ENCODE assay signal across 18 cellular contexts in genomic region chr12:99618657-99619056, GRCh38. TPM values are rescaled to one million over a fixed set of nuclear protein-coding genes. Genes with fewer than 3 reads are reported as not detected.
DNase-seq lines count a peak whose midpoint lies in the region; ATAC-seq lines count a peak whose summit lies in the region.
"Had no signal": no experiment of that assay in that cellular context is flagged by ENCODE, and none has a peak within 500 bp of the region (broad histone marks: within the 10 kb centered on the region; RNA-seq: fewer than 3 reads in every experiment).

No MANE protein-coding gene starts in this region.

- H3K27ac ChIP-seq in BLaER1, result peak overlapping the region; percentile 24
- no peak overlapping the region for H3K27ac ChIP-seq in GM23248
- H3K27ac ChIP-seq in substantia nigra (ENCODE audit: low read depth, low read length, poor library complexity, severe bottlenecking), result no peak overlapping the region
- H3K27ac ChIP-seq: HL-60 had no signal

- CTCF ChIA-PET in activated CD8-positive, alpha-beta memory T cell treated with anti-CD3 and anti-CD28 coated beads, Interleukin-2, amount 10 ng/mL, durations not matched to agents 7 days and 5 days (lab: Charles Lee), result no interaction called here

- H3K4me1 ChIP-seq in BLaER1 (peaks cover 21% of the 10 kb centered on the region), GM23248 (ENCODE audit: insufficient read depth) (no peaks in the 10 kb centered on the region), adipocyte (ENCODE audit: control insufficient read depth, insufficient read depth, low read length) (no peaks in the 10 kb centered on the region)

- no peaks in the 10 kb centered on the region for H3K4me1 Mint-ChIP-seq in activated CD8-positive, alpha-beta memory T cell treated with anti-CD3 and anti-CD28 coated beads, Interleukin-2, amount 10 ng/mL, durations not matched to agents 7 days and 5 days

- H3K4me3 Mint-ChIP-seq in activated CD8-positive, alpha-beta memory T cell treated with anti-CD3 and anti-CD28 coated beads, Interleukin-2, amount 10 ng/mL, durations not matched to agents 7 days and 5 days, result no peak overlapping the region
- H3K4me3 Mint-ChIP-seq: IgD-negative memory B cell had no signal

- H3K9me3 ChIP-seq in BLaER1, result peaks cover 81% of the 10 kb centered on the region
- no peaks in the 10 kb centered on the region for H3K9me3 ChIP-seq in GM23248 (ENCODE audit: low read depth)
- H3K9me3 ChIP-seq in adipocyte (ENCODE audit: control insufficient read depth, low read length), result peaks cover under 1% of the 10 kb centered on the region

- H3K4me3 ChIP-seq in BLaER1, result no peak overlapping the region
- H3K4me3 ChIP-seq in GM23248, result no peak overlapping the region
- no peak overlapping the region for H3K4me3 ChIP-seq in adipocyte (ENCODE audit: low read length)

- peaks cover 72% of the 10 kb centered on the region for H3K36me3 ChIP-seq in BLaER1
- H3K36me3 ChIP-seq in GM23248 (ENCODE audit: low read depth), result no peaks in the 10 kb centered on the region
- H3K36me3 ChIP-seq in adipocyte (ENCODE audit: control insufficient read depth, insufficient read depth, low read length, severe bottlenecking), result no peaks in the 10 kb centered on the region

- 31 to 33% methylated on average over 4 of the region's 4 CpGs for WGBS in GM23248 (ENCODE audit: low coverage in 1 of 2, low lambda C conversion rate in 2 of 2, missing lambda C conversion rate in 2 of 2), 2 experiments

- H3K36me3 Mint-ChIP-seq in activated CD8-positive, alpha-beta memory T cell treated with anti-CD3 and anti-CD28 coated beads, Interleukin-2, amount 10 ng/mL, durations not matched to agents 7 days and 5 days, result no peaks in the 10 kb centered on the region
- H3K36me3 Mint-ChIP-seq: IgD-negative memory B cell had no signal

- H4K20me1 ChIP-seq in BLaER1, result no peaks in the 10 kb centered on the region
- H4K20me1 ChIP-seq in GM23248 (ENCODE audit: insufficient read depth), result no peaks in the 10 kb centered on the region

- H3K9ac ChIP-seq in BLaER1 (no peak overlapping the region), GM23248 (no peak overlapping the region), adipocyte (ENCODE audit: low read length) (no peak overlapping the region)

- H2AFZ ChIP-seq in GM23248, result no peak overlapping the region; the same call in 1 of the 2 replicates

- H3K27me3 ChIP-seq in BLaER1 (no peaks in the 10 kb centered on the region), GM23248 (replicated peaks; ENCODE audit: insufficient read depth) (no peaks in the 10 kb centered on the region), adipocyte (replicated peaks; ENCODE audit: control insufficient read depth, insufficient read depth, low read length) (no peaks in the 10 kb centered on the region)

- in situ Hi-C loops in GM23248 (cut with MboI), result no loop called here

- DNase-seq in GM23248 (peak; percentile 39), adipocyte (ENCODE audit: low read depth) (peak; percentile 45), kidney tubule cell (ENCODE audit: low spot score) (peak; percentile 2), substantia nigra (lab: John Stamatoyannopoulos, UW) (no peak)
- no peak for DNase-seq in activated CD8-positive, alpha-beta memory T cell treated with anti-CD3 and anti-CD28 coated beads, Interleukin-2, amount 10 ng/mL, durations not matched to agents 7 days and 5 days
- DNase-seq: C1 segment of cervical spinal cord, NCI-H187 treated with DMSO at 0.1 percent for 48 hours, NCI-H345, NCI-H69 had no signal

- no peaks in the 10 kb centered on the region for H3K9me3 Mint-ChIP-seq in activated CD8-positive, alpha-beta memory T cell treated with anti-CD3 and anti-CD28 coated beads, Interleukin-2, amount 10 ng/mL, durations not matched to agents 7 days and 5 days (ENCODE audit: low read depth)

- H3K9me2 ChIP-seq in GM23248 (ENCODE audit: insufficient read depth), result no peaks in the 10 kb centered on the region

- ATAC-seq in GM21529 (IDR thresholded peaks at IDR 0.05; ENCODE audit: unreplicated experiment) (no peak), GM18858 (IDR thresholded peaks at IDR 0.05; ENCODE audit: unreplicated experiment) (no peak)
- ATAC-seq in activated CD8-positive, alpha-beta memory T cell treated with anti-CD3 and anti-CD28 coated beads, Interleukin-2, amount 10 ng/mL, durations not matched to agents 7 days and 5 days, result no peak

- H3K4me2 ChIP-seq in BLaER1 (no peak overlapping the region), GM23248 (ENCODE audit: unreplicated experiment) (no peak overlapping the region)

- no peak overlapping the region for H3K27ac Mint-ChIP-seq in activated CD8-positive, alpha-beta memory T cell treated with anti-CD3 and anti-CD28 coated beads, Interleukin-2, amount 10 ng/mL, durations not matched to agents 7 days and 5 days
- H3K27ac Mint-ChIP-seq: IgD-negative memory B cell had no signal

- H3K27me3 Mint-ChIP-seq in activated CD8-positive, alpha-beta memory T cell treated with anti-CD3 and anti-CD28 coated beads, Interleukin-2, amount 10 ng/mL, durations not matched to agents 7 days and 5 days, result no peaks in the 10 kb centered on the region
- H3K27me3 Mint-ChIP-seq: IgD-negative memory B cell had no signal

- H3F3A ChIP-seq in GM23248 (ENCODE audit: insufficient read depth), result no peaks in the 10 kb centered on the region

- no peaks in the 10 kb centered on the region for H3K79me2 ChIP-seq in GM23248 (ENCODE audit: insufficient read depth)

RNA-seq across cellular contexts. Expression of gene GARIN6, which starts 28.9 kb away (rescaled TPM):
- total RNA-seq in GM23248 (2014; rRNA removed; shearing (Covaris generic)), result not detected in 2 replicates
- not detected in 2 replicates for polyA plus RNA-seq in GM23248 (2016; fragmentation: Nextera tagmentation; extraction: Ambion mirVana)
- total RNA-seq in activated CD8-positive, alpha-beta memory T cell treated with anti-CD3 and anti-CD28 coated beads, Interleukin-2, amount 10 ng/mL, durations not matched to agents 7 days and 5 days, result not detected
- total RNA-seq: A172, H4, LHCN-M2, SK-MEL-5 had no signal
- polyA plus RNA-seq: IgD-negative memory B cell had no signal

Comparison
In these comparisons a context has a peak if more than half of its experiments do, and no peak if none do; other contexts are left out.
1. DNase-seq: peak in GM23248 (single experiment), adipocyte (single experiment) and kidney tubule cell (single experiment); none in substantia nigra (0 of 49) and activated CD8-positive, alpha-beta memory T cell treated with anti-CD3 and anti-CD28 coated beads, Interleukin-2, amount 10 ng/mL, durations not matched to agents 7 days and 5 days (single experiment).